In genomic region chrX:2243913-2244460, GRCh38 we compare ENCODE assay signal across 25 cellular contexts.
DNase-seq lines count a peak whose midpoint lies in the region; ATAC-seq and TF ChIP-seq lines count a peak whose summit lies in the region.
"Had no signal": no experiment of that assay in that cellular context is flagged by ENCODE, and none has a peak within 500 bp of the region (broad histone marks: within the 10 kb centered on the region; RNA-seq: fewer than 3 reads in every experiment).

No MANE protein-coding gene starts in this region.

- H3K4me3 ChIP-seq in left ventricle myocardium inferior, result no peak overlapping the region
- peak overlapping the region; percentile 53 for H3K4me3 ChIP-seq in SK-N-MC
- H3K4me3 ChIP-seq in body of pancreas, result no peak overlapping the region
- H3K4me3 ChIP-seq: BLaER1 treated with 17β-estradiol and CSF1 and Interleukin-3, amounts not matched to agents 10 nM and 100 nM; HAP-1; thoracic aorta had no signal

- no peak overlapping the region for H3K9ac ChIP-seq in SK-N-MC (ENCODE audit: insufficient read length)
- H3K9ac ChIP-seq: BLaER1 treated with 17β-estradiol and CSF1 and Interleukin-3, amounts not matched to agents 10 nM and 100 nM had no signal

- TF ChIP-seq CTCF in left ventricle myocardium inferior (IDR thresholded peaks at IDR 0.05; ENCODE audit: borderline replicate concordance) (no peak), body of pancreas (IDR thresholded peaks at IDR 0.05) (no peak)

- no peak for TF ChIP-seq POLR2A in body of pancreas (IDR thresholded peaks at IDR 0.05)

- peak; percentile 20 for DNase-seq in Right ventricle myocardium superior
- DNase-seq in left ventricle myocardium inferior, result no peak
- DNase-seq in SK-N-MC (ENCODE audit: low read depth, low spot score), result peak; percentile 63
- DNase-seq in left kidney (ENCODE audit: low read depth, low spot score), result peak; percentile 28
- DNase-seq in occipital lobe (lab: John Stamatoyannopoulos, UW), result no peak
- no peak for DNase-seq in stimulated activated CD8-positive, alpha-beta memory T cell treated with anti-CD3 and anti-CD28 coated beads, Interleukin-4, amount 100 ng/mL, for 48 hours
- no peak for DNase-seq in body of pancreas
- DNase-seq: activated CD8-positive, alpha-beta memory T cell treated with anti-CD3 and anti-CD28 coated beads, Interleukin-2, amount 50 U/mL, for 4 hours; activated naive CD8-positive, alpha-beta T cell treated with anti-CD3 and anti-CD28 coated beads for 36 hours; brain microvascular endothelial cell; DND-41; effector memory CD4-positive, alpha-beta T cell; KG1; NCI-H1694; NCI-H526 treated with DMSO at 0.1 percent for 48 hours; stimulated activated CD4-positive, alpha-beta T cell treated with anti-CD3 and anti-CD28 coated beads, Interleukin-1b, Interleukin-23, amount 100 ng/mL, for 48 hours; T-helper 2 cell; WERI-Rb-1 had no signal

- ATAC-seq in Right ventricle myocardium superior (ENCODE audit: poor library complexity) (no peak), GM21423 (IDR thresholded peaks at IDR 0.05; ENCODE audit: unreplicated experiment) (no peak), body of pancreas (no peak)
- ATAC-seq: activated T-helper 17 cell treated with anti-CD3 and anti-CD28 coated beads, Interleukin-2, amount 50 U/mL, for 72 hours; stimulated activated memory B cell treated with anti-CD40 and anti-IgM and Interleukin-4, amounts not matched to agents 10 μg/mL and 1 μg/mL and 100 μg/mL, for 72 hours had no signal

- intact Hi-C loops in Right ventricle myocardium superior (cut with DNase I), result no loop called here
- intact Hi-C loops in left ventricle myocardium inferior (cut with micrococcal nuclease), result no loop called here
- intact Hi-C loops in body of pancreas (cut with DNase I), result no loop called here

- H3K9me3 ChIP-seq in left ventricle myocardium inferior (replicated peaks) (no peaks in the 10 kb centered on the region), SK-N-MC (ENCODE audit: low read depth, low read length) (no peaks in the 10 kb centered on the region), body of pancreas (no peaks in the 10 kb centered on the region)
- H3K9me3 ChIP-seq: HAP-1, thoracic aorta had no signal

- no peak overlapping the region for H3K27ac ChIP-seq in left ventricle myocardium inferior (replicated peaks)
- peak overlapping the region; percentile 61; the same call in 1 of the 2 replicates for H3K27ac ChIP-seq in SK-N-MC
- H3K27ac ChIP-seq in body of pancreas, result no peak overlapping the region
- H3K27ac ChIP-seq: 22Rv1; BLaER1 treated with 17β-estradiol and CSF1 and Interleukin-3, amounts not matched to agents 10 nM and 100 nM; brain microvascular endothelial cell; thoracic aorta; WERI-Rb-1 had no signal

- H3K4me1 ChIP-seq in left ventricle myocardium inferior (no peaks in the 10 kb centered on the region), body of pancreas (no peaks in the 10 kb centered on the region)
- H3K4me1 ChIP-seq: HAP-1 had no signal

- H3K27me3 ChIP-seq in left ventricle myocardium inferior (ENCODE audit: low read depth) (no peaks in the 10 kb centered on the region), body of pancreas (no peaks in the 10 kb centered on the region)
- H3K27me3 ChIP-seq: BLaER1 treated with 17β-estradiol and CSF1 and Interleukin-3, amounts not matched to agents 10 nM and 100 nM; brain microvascular endothelial cell had no signal

- peaks cover 40% of the 10 kb centered on the region for H3K36me3 ChIP-seq in left ventricle myocardium inferior
- H3K36me3 ChIP-seq in SK-N-MC (ENCODE audit: insufficient read depth, low read length), result no peaks in the 10 kb centered on the region
- H3K36me3 ChIP-seq in body of pancreas (replicated peaks in 1 of 2; ENCODE audit: insufficient read depth in 1 of 2, low read depth in 2 of 2), result no peaks in the 10 kb centered on the region
- H3K36me3 ChIP-seq: brain microvascular endothelial cell, HAP-1 had no signal

- 88 to 92% methylated on average over 11 to 12 of the region's 12 CpGs for WGBS in body of pancreas, 2 donors

Comparison
In these comparisons a context has a peak if more than half of its experiments do, and no peak if none do; other contexts are left out.
1. DNase-seq: peak in Right ventricle myocardium superior (single experiment), SK-N-MC (single experiment) and left kidney (single experiment); none in left ventricle myocardium inferior (single experiment), occipital lobe (single experiment), stimulated activated CD8-positive, alpha-beta memory T cell treated with anti-CD3 and anti-CD28 coated beads, Interleukin-4, amount 100 ng/mL, for 48 hours (single experiment) and body of pancreas (0 of 4).